Comparison of ENCODE assay signal across 1 cellular context in genomic region chr20:17570347-17571152, GRCh38.
TF ChIP-seq lines count a peak whose summit lies in the region.

No MANE protein-coding gene starts in this region.

TF ChIP-seq in IMR-90, 13 proteins besides CTCF, POLR2A, EP300 and RAD21 (continued from another document):
- no peak for TF ChIP-seq NFE2L2 (IDR thresholded peaks at IDR 0.05; ENCODE audit: low read depth, low read length)
- no peak for TF ChIP-seq CEBPB (IDR thresholded peaks at IDR 0.05; ENCODE audit: low read depth, low read length)
- no peak; the same call in 1 of the 2 replicates for TF ChIP-seq CHD1 (IDR thresholded peaks at IDR 0.05; ENCODE audit: low read depth, low read length)
- no peak for TF ChIP-seq MAFK (IDR thresholded peaks at IDR 0.05; ENCODE audit: low read depth, low read length)
- no peak for TF ChIP-seq MAZ (IDR thresholded peaks at IDR 0.05; ENCODE audit: borderline replicate concordance, low read depth, low read length)
- TF ChIP-seq MXI1 (IDR thresholded peaks at IDR 0.05; ENCODE audit: borderline replicate concordance, low read depth, low read length), result no peak
- TF ChIP-seq, protein P1, sequence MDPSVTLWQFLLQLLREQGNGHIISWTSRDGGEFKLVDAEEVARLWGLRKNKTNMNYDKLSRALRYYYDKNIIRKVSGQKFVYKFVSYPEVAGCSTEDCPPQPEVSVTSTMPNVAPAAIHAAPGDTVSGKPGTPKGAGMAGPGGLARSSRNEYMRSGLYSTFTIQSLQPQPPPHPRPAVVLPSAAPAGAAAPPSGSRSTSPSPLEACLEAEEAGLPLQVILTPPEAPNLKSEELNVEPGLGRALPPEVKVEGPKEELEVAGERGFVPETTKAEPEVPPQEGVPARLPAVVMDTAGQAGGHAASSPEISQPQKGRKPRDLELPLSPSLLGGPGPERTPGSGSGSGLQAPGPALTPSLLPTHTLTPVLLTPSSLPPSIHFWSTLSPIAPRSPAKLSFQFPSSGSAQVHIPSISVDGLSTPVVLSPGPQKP (IDR thresholded peaks at IDR 0.05; ENCODE audit: borderline replicate concordance, low read depth, low read length), result no peak
- no peak; the same call in 1 of the 2 replicates for TF ChIP-seq SMC3 (IDR thresholded peaks at IDR 0.05; ENCODE audit: low read depth, low read length)
